ENCODE assay signal across 25 cellular contexts in the genomic region with DNA sequence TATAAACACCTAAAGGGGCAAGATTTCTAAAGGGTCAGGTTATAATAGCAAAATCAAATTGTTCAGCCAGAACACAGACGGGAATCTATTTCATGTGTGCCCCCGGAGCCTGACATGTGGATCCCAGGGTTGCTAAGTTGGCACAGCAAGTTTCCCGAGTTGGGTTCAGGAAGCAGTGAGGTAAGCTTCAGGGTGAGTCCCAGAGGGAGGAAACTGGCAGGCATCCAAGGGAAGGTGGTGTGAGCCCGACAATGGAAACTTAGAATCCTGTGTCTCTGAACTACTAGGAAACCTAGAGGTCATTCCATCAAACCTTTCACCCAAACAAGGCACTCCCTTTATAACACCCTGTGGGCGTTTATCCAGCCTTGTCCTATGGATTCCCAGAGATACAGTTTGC.
DNase-seq lines count a peak whose midpoint lies in the region; ATAC-seq, FAIRE-seq and TF ChIP-seq lines count a peak whose summit lies in the region.
"Had no signal": no experiment of that assay in that cellular context is flagged by ENCODE, and none has a peak within 500 bp of the region (broad histone marks: within the 10 kb centered on the region; RNA-seq: fewer than 3 reads in every experiment).

No MANE protein-coding gene starts in this region.

- dilution Hi-C loops in endothelial cell of umbilical vein (cut with MboI; ENCODE audit: extremely low pct_ligation_motif_present, low sequenced_read_pairs), result no loop called here

- intact Hi-C loops in PC-3 (cut with micrococcal nuclease), result no loop called here
- intact Hi-C loops in endothelial cell of umbilical vein (cut with micrococcal nuclease), result no loop called here
- intact Hi-C loops in right lobe of liver (cut with DNase I), result no loop called here
- intact Hi-C loops in HepG2 (cut with micrococcal nuclease; ENCODE audit: unreplicated experiment), result no loop called here

- no peaks in the 10 kb centered on the region for H3K79me2 ChIP-seq in PC-3 (ENCODE audit: low read length)
- H3K79me2 ChIP-seq in endothelial cell of umbilical vein (ENCODE audit: control insufficient read depth, insufficient read depth, low read length), result no peaks in the 10 kb centered on the region
- H3K79me2 ChIP-seq in HepG2 (ENCODE audit: insufficient read depth, low read length), result no peaks in the 10 kb centered on the region

- POLR2A ChIA-PET in PC-3 (lab: Charles Lee; ENCODE audit: unreplicated experiment), result interaction anchor here (0.6 kb wide), 1 partner anchor 12 kb away, joined by 3 read pairs; no protein-coding TSS in a partner anchor
- POLR2A ChIA-PET in endothelial cell of umbilical vein (lab: Charles Lee), result no interaction called here
- POLR2A ChIA-PET in HepG2 (lab: Yijun Ruan, JAX), result no interaction called here

- ATAC-seq in PC-3 (peak; percentile 66), HG02610 (IDR thresholded peaks at IDR 0.05; ENCODE audit: unreplicated experiment) (no peak), right lobe of liver (no peak), HepG2 (no peak)
- ATAC-seq: natural killer cell had no signal

- no peak for TF ChIP-seq CTCF in PC-3 (conservative IDR thresholded peaks at IDR 0.05; ENCODE audit: low read depth, low read length)
- no peak for TF ChIP-seq CTCF in endothelial cell of umbilical vein (IDR thresholded peaks at IDR 0.05; ENCODE audit: extremely low read depth in 1 of 2, insufficient read depth in 1 of 2, low read depth in 1 of 2, low read length in 2 of 2)
- no peak for TF ChIP-seq CTCF in right lobe of liver (IDR thresholded peaks at IDR 0.05)
- TF ChIP-seq CTCF in HepG2 (CRISPR knock-in tag; IDR thresholded peaks at IDR 0.05), result no peak

- H3K4me1 ChIP-seq in PC-3 (ENCODE audit: insufficient read depth, low read length) (peaks cover 18% of the 10 kb centered on the region), endothelial cell of umbilical vein (ENCODE audit: control insufficient read depth, extremely low read depth, insufficient read depth, low read length) (peaks cover 25% of the 10 kb centered on the region), right lobe of liver (no peaks in the 10 kb centered on the region), HepG2 (ENCODE audit: insufficient read depth, low read length) (no peaks in the 10 kb centered on the region)

- in situ Hi-C loops in HepG2 (cut with HindIII; ENCODE audit: extremely low pct_ligation_motif_present, low pct_unique_long_range_greater_than_20kb), result no loop called here

- 0 out of 2 replicates have a peak overlapping the region, but pooled peaks have one; percentile 5 for H2AFZ ChIP-seq in PC-3 (ENCODE audit: low read length)
- no peak overlapping the region for H2AFZ ChIP-seq in endothelial cell of umbilical vein (ENCODE audit: low read depth, low read length)
- H2AFZ ChIP-seq in HepG2 (ENCODE audit: low read length), result no peak overlapping the region

- TF ChIP-seq POLR2A in endothelial cell of umbilical vein (IDR thresholded peaks at IDR 0.05; ENCODE audit: low read depth, low read length) (no peak), right lobe of liver (IDR thresholded peaks at IDR 0.05) (no peak), HepG2 (IDR thresholded peaks at IDR 0.05; ENCODE audit: insufficient read depth in 1 of 2, low read depth in 2 of 2, low read length in 2 of 2) (no peak)

- CTCF ChIA-PET in PC-3 (lab: Charles Lee), result interaction anchor here (0.6 to 0.7 kb wide), 2 partner anchors 33 to 146 kb away, joined by 3 read pairs; no protein-coding TSS in a partner anchor
- CTCF ChIA-PET in endothelial cell of umbilical vein (lab: Charles Lee), result interaction anchor here (0.9 to 1.5 kb wide), 9 partner anchors 9 to 190 kb away, joined by 3 to 13 read pairs (median 5); no protein-coding TSS in a partner anchor
- CTCF ChIA-PET in HepG2 (lab: Yijun Ruan, JAX; ENCODE audit: low intra/inter-chr PET ratio, low total read pairs), result no interaction called here

- DNase-seq in DMS 273 (lab: John Stamatoyannopoulos, UW; ENCODE audit: unreplicated experiment) (peak; percentile 8), DMS 273 treated with DMSO at 0.1 percent for 48 hours (lab: John Stamatoyannopoulos, UW) (no peak), PC-3 (peak; percentile 92), endothelial cell of umbilical vein (ENCODE audit: low read depth, low spot score) (peak; percentile 82), pulmonary artery endothelial cell (ENCODE audit: low read depth, low spot score) (peak; percentile 56), right lobe of liver (no peak), HepG2 (ENCODE audit: low spot score) (no peak)
- DNase-seq: activated CD4-positive, alpha-beta T cell treated with anti-CD3 and anti-CD28 coated beads, Interleukin-2, amount 10 ng/mL, durations not matched to agents 24 days and 14 days; activated CD8-positive, alpha-beta memory T cell treated with anti-CD3 and anti-CD28 coated beads, Interleukin-2, amount 50 U/mL, for 4 hours; activated effector memory CD4-positive, alpha-beta T cell treated with anti-CD3 and anti-CD28 coated beads, Interleukin-2, amount 50 U/mL, for 16 hours; caudate nucleus; effector CD4-positive, alpha-beta T cell; GDM1; GOT3; mesendoderm; MM.1S; natural killer cell; NCI-H2227 treated with DMSO at 0.1 percent for 48 hours; NK-92 treated with Interleukin-12 subunit alpha and Interleukin-12 subunit beta, amount 100 ng/mL, for 24 hours; SHP77 treated with DMSO at 0.1 percent for 48 hours; stimulated activated CD4-positive, alpha-beta T cell treated with anti-CD3 and anti-CD28 coated beads, Interleukin-2, amount 100 ng/mL, for 48 hours had no signal

- H3K27me3 ChIP-seq in PC-3 (ENCODE audit: low read length) (no peaks in the 10 kb centered on the region), endothelial cell of umbilical vein (ENCODE audit: control insufficient read depth in 2 of 2, insufficient read depth in 2 of 2, low read length in 2 of 2) (no peaks in the 10 kb centered on the region), right lobe of liver (no peaks in the 10 kb centered on the region), HepG2 (ENCODE audit: control insufficient read depth in 1 of 2, insufficient read depth in 2 of 2, low read length in 2 of 2) (no peaks in the 10 kb centered on the region; a peak in 1 of 5 replicates)
- H3K27me3 ChIP-seq: ovary had no signal

- H3F3A ChIP-seq in PC-3 (ENCODE audit: low read length, unreplicated experiment), result no peaks in the 10 kb centered on the region

- H3K9ac ChIP-seq in PC-3 (ENCODE audit: low read length), result no peak overlapping the region
- H3K9ac ChIP-seq in endothelial cell of umbilical vein (replicated peaks; ENCODE audit: extremely low read depth, insufficient read depth, low read length), result no peak overlapping the region
- H3K9ac ChIP-seq in HepG2 (ENCODE audit: insufficient read depth, low read depth, low read length), result no peak overlapping the region

- 0 out of 2 replicates have a peak overlapping the region, but pooled peaks have one; percentile 1 for H3K4me2 ChIP-seq in PC-3 (ENCODE audit: low read length)
- peak overlapping the region; percentile 9 for H3K4me2 ChIP-seq in endothelial cell of umbilical vein (ENCODE audit: insufficient read depth, low read length)
- no peak overlapping the region for H3K4me2 ChIP-seq in HepG2 (ENCODE audit: low read depth, low read length)

- BruUV-seq in PC-3 (replicated peaks; lab: Mats Ljungman, UMichigan) (no TSS peak), endothelial cell of umbilical vein (replicated peaks; lab: Mats Ljungman, UMichigan) (no TSS peak), HepG2 (replicated peaks; lab: Mats Ljungman, UMichigan) (no TSS peak)

- 63% methylated on average over 3 of the region's 5 CpGs for WGBS in right lobe of liver (ENCODE audit: insufficient coverage, low coverage, low lambda C conversion rate, missing lambda C conversion rate)
- 17% methylated on average over 5 of the region's 5 CpGs for WGBS in HepG2 (ENCODE audit: low lambda C conversion rate)

- TF ChIP-seq EP300 in HepG2 (IDR thresholded peaks at IDR 0.05; ENCODE audit: low read depth in 2 of 2, low read length in 2 of 2) (no peak), HepG2 (CRISPR knock-in tag; IDR thresholded peaks at IDR 0.05; ENCODE audit: borderline replicate concordance) (no peak)

- TF ChIP-seq RAD21 in HepG2 (CRISPR knock-in tag; IDR thresholded peaks at IDR 0.05), result no peak

- no peaks in the 10 kb centered on the region for H3K9me3 ChIP-seq in PC-3 (ENCODE audit: low read length)
- no peaks in the 10 kb centered on the region for H3K9me3 ChIP-seq in endothelial cell of umbilical vein (replicated peaks; ENCODE audit: control insufficient read depth, insufficient read depth, low read length)
- H3K9me3 ChIP-seq in right lobe of liver, result no peaks in the 10 kb centered on the region
- no peaks in the 10 kb centered on the region for H3K9me3 ChIP-seq in HepG2 (ENCODE audit: low read length)
- H3K9me3 ChIP-seq: ovary had no signal

- H3K4me3 ChIP-seq in PC-3 (ENCODE audit: low read length) (no peak overlapping the region), endothelial cell of umbilical vein (replicated peaks in 1 of 3; ENCODE audit: insufficient read depth in 1 of 3, low read depth in 1 of 3, low read length in 3 of 3) (no peak overlapping the region), right lobe of liver (no peak overlapping the region), HepG2 (replicated peaks in 1 of 3; ENCODE audit: insufficient read depth in 1 of 3, low read depth in 2 of 3, low read length in 3 of 3) (no peak overlapping the region)
- H3K4me3 ChIP-seq: ovary had no signal

- H3K9me2 ChIP-seq in PC-3 (replicated peaks; ENCODE audit: low read length), result no peaks in the 10 kb centered on the region

- H3K36me3 ChIP-seq in PC-3 (ENCODE audit: low read depth, low read length) (no peaks in the 10 kb centered on the region), endothelial cell of umbilical vein (ENCODE audit: control insufficient read depth in 2 of 2, extremely low read depth in 1 of 2, insufficient read depth in 2 of 2, low read length in 2 of 2) (no peaks in the 10 kb centered on the region), right lobe of liver (no peaks in the 10 kb centered on the region), HepG2 (replicated peaks in 1 of 2; ENCODE audit: control insufficient read depth in 1 of 2, insufficient read depth in 2 of 2, low read length in 2 of 2) (no peaks in the 10 kb centered on the region)
- H3K36me3 ChIP-seq: ovary had no signal

- peak overlapping the region; percentile 14 for H3K27ac ChIP-seq in PC-3 (ENCODE audit: low read length)
- peak overlapping the region; percentile 41 for H3K27ac ChIP-seq in endothelial cell of umbilical vein (ENCODE audit: insufficient read depth, low read depth, low read length)
- H3K27ac ChIP-seq in right lobe of liver, result no peak overlapping the region
- no peak overlapping the region for H3K27ac ChIP-seq in HepG2 (ENCODE audit: extremely low read length, insufficient read depth, low read length)
- H3K27ac ChIP-seq: 22Rv1, ovary had no signal

- H4K20me1 ChIP-seq in PC-3 (ENCODE audit: low read length), result no peaks in the 10 kb centered on the region
- no peaks in the 10 kb centered on the region for H4K20me1 ChIP-seq in endothelial cell of umbilical vein (replicated peaks; ENCODE audit: control insufficient read depth, extremely low read depth, insufficient read depth, low read length)
- H4K20me1 ChIP-seq in HepG2 (ENCODE audit: insufficient read depth, low read length), result no peaks in the 10 kb centered on the region

- no peaks in the 10 kb centered on the region for H3K9me1 ChIP-seq in endothelial cell of umbilical vein (replicated peaks; ENCODE audit: control insufficient read depth, extremely low read depth, insufficient read depth, low read length)

- FAIRE-seq in endothelial cell of umbilical vein (lab: Jason Lieb, UNC) (peak; percentile 93), HepG2 (lab: Jason Lieb, UNC) (no peak)
- FAIRE-seq: GM19239 had no signal

Comparison
In these comparisons a context has a peak if more than half of its experiments do, and no peak if none do; other contexts are left out.
1. DNase-seq: peak in DMS 273 (single experiment), PC-3 (single experiment), endothelial cell of umbilical vein (single experiment) and pulmonary artery endothelial cell (single experiment); none in DMS 273 treated with DMSO at 0.1 percent for 48 hours (single experiment), right lobe of liver (0 of 3) and HepG2 (single experiment).
2. H3K27ac ChIP-seq: peak in PC-3 (single experiment) and endothelial cell of umbilical vein (single experiment); none in right lobe of liver (0 of 3) and HepG2 (single experiment).